Comparison of ENCODE assay signal across 2 cellular contexts in genomic region chr19:8635422-8635821, GRCh38.
TF ChIP-seq lines count a peak whose summit lies in the region.

No MANE protein-coding gene starts in this region.

TF ChIP-seq in SK-N-SH, 30 proteins besides CTCF, POLR2A, EP300 and RAD21 (continued from another document):
- TF ChIP-seq PBX3 (IDR thresholded peaks at IDR 0.05) (peak; percentile 50; the same call in 1 of the 2 replicates), YY1 (IDR thresholded peaks at IDR 0.05; ENCODE audit: low read depth) (no peak), MXI1 (IDR thresholded peaks at IDR 0.05; ENCODE audit: low read depth, low read length) (no peak), FOSL2 (IDR thresholded peaks at IDR 0.05; ENCODE audit: borderline replicate concordance, low read depth) (peak; percentile 35; the same call in 1 of the 2 replicates), ZBTB33 (IDR thresholded peaks at IDR 0.05; ENCODE audit: borderline replicate concordance, low read depth) (no peak), RXRA (IDR thresholded peaks at IDR 0.05; ENCODE audit: borderline replicate concordance, low read depth) (no peak), POLR2AphosphoS5 (IDR thresholded peaks at IDR 0.05; ENCODE audit: low read depth, low read length) (no peak), EZH2phosphoT487 (IDR thresholded peaks at IDR 0.05; ENCODE audit: borderline replicate concordance, low read depth) (no peak), JUND (IDR thresholded peaks at IDR 0.05) (no peak; the same call in 1 of the 2 replicates), IRF3 (IDR thresholded peaks at IDR 0.05; ENCODE audit: low read depth, low read length) (no peak), TCF12 (IDR thresholded peaks at IDR 0.05) (peak; percentile 28; the same call in 1 of the 2 replicates), NRF1 (IDR thresholded peaks at IDR 0.05; ENCODE audit: low read depth, low read length) (no peak), MAX (IDR thresholded peaks at IDR 0.05; ENCODE audit: low read depth) (no peak), RFX5 (IDR thresholded peaks at IDR 0.05; ENCODE audit: low read length) (no peak), FOXJ3 (CRISPR knock-in tag; IDR thresholded peaks at IDR 0.05) (no peak), RCOR1 (IDR thresholded peaks at IDR 0.05; ENCODE audit: low read length) (no peak), SIN3A (IDR thresholded peaks at IDR 0.05; ENCODE audit: borderline replicate concordance, low read depth, low read length) (no peak), NFIC (IDR thresholded peaks at IDR 0.05; ENCODE audit: borderline replicate concordance) (0 out of 2 replicates have a peak, but pooled peaks have one; percentile 18), ELF1 (IDR thresholded peaks at IDR 0.05) (no peak), GATA2 (CRISPR knock-in tag; IDR thresholded peaks at IDR 0.05) (no peak), FOXM1 (IDR thresholded peaks at IDR 0.05; ENCODE audit: low read depth) (no peak)
TF ChIP-seq in SK-N-SH: peak in this region for 4.

TF ChIP-seq in SK-N-SH treated with all-trans-retinoic acid at 6 μM for 48 hours, 23 proteins besides CTCF, POLR2A, EP300 and RAD21 (continued from another document):
- TF ChIP-seq ZNF8 (CRISPR knock-in tag; IDR thresholded peaks at IDR 0.05) (no peak), ZFP30 (CRISPR knock-in tag; IDR thresholded peaks at IDR 0.05) (no peak), ESRRG (CRISPR knock-in tag; IDR thresholded peaks at IDR 0.05) (no peak), PATZ1 (CRISPR knock-in tag; IDR thresholded peaks at IDR 0.05; ENCODE audit: borderline replicate concordance) (no peak), CSDC2 (CRISPR knock-in tag; IDR thresholded peaks at IDR 0.05) (no peak), OSR1 (CRISPR knock-in tag; IDR thresholded peaks at IDR 0.05) (no peak), TOX (CRISPR knock-in tag; IDR thresholded peaks at IDR 0.05; ENCODE audit: borderline replicate concordance) (no peak)
- TF ChIP-seq, protein P1, sequence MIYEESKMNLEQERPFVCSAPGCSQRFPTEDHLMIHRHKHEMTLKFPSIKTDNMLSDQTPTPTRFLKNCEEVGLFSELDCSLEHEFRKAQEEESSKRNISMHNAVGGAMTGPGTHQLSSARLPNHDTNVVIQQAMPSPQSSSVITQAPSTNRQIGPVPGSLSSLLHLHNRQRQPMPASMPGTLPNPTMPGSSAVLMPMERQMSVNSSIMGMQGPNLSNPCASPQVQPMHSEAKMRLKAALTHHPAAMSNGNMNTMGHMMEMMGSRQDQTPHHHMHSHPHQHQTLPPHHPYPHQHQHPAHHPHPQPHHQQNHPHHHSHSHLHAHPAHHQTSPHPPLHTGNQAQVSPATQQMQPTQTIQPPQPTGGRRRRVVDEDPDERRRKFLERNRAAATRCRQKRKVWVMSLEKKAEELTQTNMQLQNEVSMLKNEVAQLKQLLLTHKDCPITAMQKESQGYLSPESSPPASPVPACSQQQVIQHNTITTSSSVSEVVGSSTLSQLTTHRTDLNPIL (CRISPR knock-in tag; IDR thresholded peaks at IDR 0.05; ENCODE audit: low read depth), result no peak
